Comparison of ENCODE assay signal across 1 cellular context in the genomic region with DNA sequence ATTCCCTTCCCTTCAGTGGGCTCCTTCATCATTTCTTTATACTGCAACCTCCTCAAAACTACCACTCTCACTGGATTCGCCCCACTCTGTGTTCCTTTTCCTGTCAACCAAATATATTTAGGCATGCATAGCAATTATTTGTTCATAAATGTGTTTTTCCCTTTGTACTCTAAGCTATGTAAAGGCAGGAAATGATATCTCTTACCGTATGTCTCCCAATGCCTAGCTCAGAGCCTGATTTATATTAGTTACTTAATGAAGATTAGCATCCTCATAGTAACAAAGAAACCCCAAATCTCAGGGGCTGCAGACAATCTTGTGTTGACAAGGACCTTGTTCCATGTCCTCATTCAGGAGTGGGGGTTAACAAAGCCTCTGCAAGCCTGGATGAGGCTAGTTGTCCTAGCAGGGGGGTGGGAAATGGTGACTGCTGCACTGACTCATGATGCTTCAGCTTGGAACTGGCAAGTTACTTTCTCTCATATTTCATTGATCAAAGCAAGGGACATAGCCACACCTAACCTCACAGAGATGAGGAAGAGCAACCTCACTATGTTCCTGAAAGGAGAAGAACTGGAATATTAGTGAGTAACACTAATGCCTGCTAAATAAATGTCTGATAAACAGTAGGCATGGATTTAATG.
TF ChIP-seq lines count a peak whose summit lies in the region.

No MANE protein-coding gene starts in this region.

TF ChIP-seq in GM23338, 12 proteins besides CTCF, POLR2A, EP300 and RAD21:
- TF ChIP-seq, protein P1, sequence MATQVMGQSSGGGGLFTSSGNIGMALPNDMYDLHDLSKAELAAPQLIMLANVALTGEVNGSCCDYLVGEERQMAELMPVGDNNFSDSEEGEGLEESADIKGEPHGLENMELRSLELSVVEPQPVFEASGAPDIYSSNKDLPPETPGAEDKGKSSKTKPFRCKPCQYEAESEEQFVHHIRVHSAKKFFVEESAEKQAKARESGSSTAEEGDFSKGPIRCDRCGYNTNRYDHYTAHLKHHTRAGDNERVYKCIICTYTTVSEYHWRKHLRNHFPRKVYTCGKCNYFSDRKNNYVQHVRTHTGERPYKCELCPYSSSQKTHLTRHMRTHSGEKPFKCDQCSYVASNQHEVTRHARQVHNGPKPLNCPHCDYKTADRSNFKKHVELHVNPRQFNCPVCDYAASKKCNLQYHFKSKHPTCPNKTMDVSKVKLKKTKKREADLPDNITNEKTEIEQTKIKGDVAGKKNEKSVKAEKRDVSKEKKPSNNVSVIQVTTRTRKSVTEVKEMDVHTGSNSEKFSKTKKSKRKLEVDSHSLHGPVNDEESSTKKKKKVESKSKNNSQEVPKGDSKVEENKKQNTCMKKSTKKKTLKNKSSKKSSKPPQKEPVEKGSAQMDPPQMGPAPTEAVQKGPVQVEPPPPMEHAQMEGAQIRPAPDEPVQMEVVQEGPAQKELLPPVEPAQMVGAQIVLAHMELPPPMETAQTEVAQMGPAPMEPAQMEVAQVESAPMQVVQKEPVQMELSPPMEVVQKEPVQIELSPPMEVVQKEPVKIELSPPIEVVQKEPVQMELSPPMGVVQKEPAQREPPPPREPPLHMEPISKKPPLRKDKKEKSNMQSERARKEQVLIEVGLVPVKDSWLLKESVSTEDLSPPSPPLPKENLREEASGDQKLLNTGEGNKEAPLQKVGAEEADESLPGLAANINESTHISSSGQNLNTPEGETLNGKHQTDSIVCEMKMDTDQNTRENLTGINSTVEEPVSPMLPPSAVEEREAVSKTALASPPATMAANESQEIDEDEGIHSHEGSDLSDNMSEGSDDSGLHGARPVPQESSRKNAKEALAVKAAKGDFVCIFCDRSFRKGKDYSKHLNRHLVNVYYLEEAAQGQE (IDR thresholded peaks at IDR 0.05; ENCODE audit: unreplicated experiment) = no peak
